In genomic region chr2:43269074-43269572, GRCh38 we compare ENCODE assay signal across 8 cellular contexts. TPM values are rescaled to one million over a fixed set of nuclear protein-coding genes. Genes with fewer than 3 reads are reported as not detected.
DNase-seq lines count a peak whose midpoint lies in the region; ATAC-seq, FAIRE-seq and TF ChIP-seq lines count a peak whose summit lies in the region.

No MANE protein-coding gene starts in this region.

- H3K4me1 ChIP-seq in Peyer's patch = peaks cover 0 to 21% (median 2%) of the 10 kb centered on the region in 4 donors
- H3K4me1 ChIP-seq in fibroblast of lung (ENCODE audit: control insufficient read depth, extremely low read depth, insufficient read depth, low read length) = peaks cover 33% of the 10 kb centered on the region

- H3K36me3 ChIP-seq in Peyer's patch (no peaks in the 10 kb centered on the region), fibroblast of lung (ENCODE audit: control insufficient read depth, insufficient read depth, low read length) (no peaks in the 10 kb centered on the region)

- no peaks in the 10 kb centered on the region for H3K9me3 ChIP-seq in Peyer's patch
- H3K9me3 ChIP-seq in fibroblast of lung (ENCODE audit: control insufficient read depth, insufficient read depth, low read depth, low read length) = no peaks in the 10 kb centered on the region

- no peaks in the 10 kb centered on the region for H3K27me3 Mint-ChIP-seq in stimulated activated naive B cell treated with anti-CD40 and anti-IgM and Interleukin-4, amounts not matched to agents 10 μg/mL and 1 μg/mL and 100 μg/mL, for 72 hours

- peak overlapping the region; percentile 77 for H3K4me2 ChIP-seq in fibroblast of lung (ENCODE audit: extremely low read depth, insufficient read depth, low read length)

- no peak overlapping the region for H3K27ac Mint-ChIP-seq in stimulated activated naive B cell treated with anti-CD40 and anti-IgM and Interleukin-4, amounts not matched to agents 10 μg/mL and 1 μg/mL and 100 μg/mL, for 72 hours

- H3K27me3 ChIP-seq in Peyer's patch (no peaks in the 10 kb centered on the region), fibroblast of lung (ENCODE audit: control insufficient read depth, insufficient read depth, low read length) (no peaks in the 10 kb centered on the region)

- H3K9ac ChIP-seq in fibroblast of lung (ENCODE audit: insufficient read depth, low read length) = peak overlapping the region; percentile 53

- no peak for FAIRE-seq in GM19239 (lab: Jason Lieb, UNC)

- TF ChIP-seq CTCF in Peyer's patch (IDR thresholded peaks at IDR 0.05) (no peak), fibroblast of lung (conservative IDR thresholded peaks at IDR 0.05 in 1 of 2, IDR thresholded peaks at IDR 0.05 in 1 of 2; ENCODE audit: low read depth in 1 of 2, low read length in 2 of 2) (peak in 1 of 2 donors; percentile 28)

- H3K27ac ChIP-seq in Peyer's patch (peak overlapping the region; percentile 65 to 86 (median 74)), fibroblast of lung (ENCODE audit: insufficient read depth, low read length) (peak overlapping the region; percentile 88)

- H3K4me3 ChIP-seq in Peyer's patch (no peak overlapping the region), fibroblast of lung (replicated peaks in 1 of 4; ENCODE audit: control extremely low read depth in 1 of 4, insufficient read depth in 1 of 4, low read depth in 3 of 4, low read length in 4 of 4) (peak overlapping the region in 2 of 4 experiments; percentile 8 to 11)

- H3K4me1 Mint-ChIP-seq in stimulated activated naive B cell treated with anti-CD40 and anti-IgM and Interleukin-4, amounts not matched to agents 10 μg/mL and 1 μg/mL and 100 μg/mL, for 72 hours = peaks cover 9 to 17% of the 10 kb centered on the region in 2 donors

- peak; percentile 8 for DNase-seq in COR-L47 (lab: John Stamatoyannopoulos, UW)
- peak; percentile 36 to 83 (median 63) for DNase-seq in Peyer's patch
- peak; percentile 98 to 100 for DNase-seq in fibroblast of lung (ENCODE audit: low read depth in 2 of 2)
- peak; percentile 82 for DNase-seq in non-pigmented ciliary epithelial cell (ENCODE audit: low read depth)
- no peak for DNase-seq in stimulated activated naive B cell treated with anti-CD40 and anti-IgM and Interleukin-4, amounts not matched to agents 10 μg/mL and 1 μg/mL and 100 μg/mL, for 72 hours
- DNase-seq in GM19239 (ENCODE audit: insufficient read length, low spot score) = no peak

- no peaks in the 10 kb centered on the region for H4K20me1 ChIP-seq in fibroblast of lung (ENCODE audit: control insufficient read depth, extremely low read depth, insufficient read depth, low read length)

- peaks cover 38 to 63% of the 10 kb centered on the region in 2 donors for H3K36me3 Mint-ChIP-seq in stimulated activated naive B cell treated with anti-CD40 and anti-IgM and Interleukin-4, amounts not matched to agents 10 μg/mL and 1 μg/mL and 100 μg/mL, for 72 hours

- H3K4me3 Mint-ChIP-seq in stimulated activated naive B cell treated with anti-CD40 and anti-IgM and Interleukin-4, amounts not matched to agents 10 μg/mL and 1 μg/mL and 100 μg/mL, for 72 hours = no peak overlapping the region

- H3K79me2 ChIP-seq in fibroblast of lung (ENCODE audit: control insufficient read depth, insufficient read depth, low read length) = no peaks in the 10 kb centered on the region

- no peaks in the 10 kb centered on the region for H3K9me3 Mint-ChIP-seq in stimulated activated naive B cell treated with anti-CD40 and anti-IgM and Interleukin-4, amounts not matched to agents 10 μg/mL and 1 μg/mL and 100 μg/mL, for 72 hours

- no peak overlapping the region for H2AFZ ChIP-seq in fibroblast of lung (ENCODE audit: low read length)

- TF ChIP-seq POLR2A in Peyer's patch (IDR thresholded peaks at IDR 0.05) = no peak

- ATAC-seq in HG03097 (IDR thresholded peaks at IDR 0.05; ENCODE audit: low FRiP score, unreplicated experiment) = no peak
- ATAC-seq in stimulated activated naive B cell treated with anti-CD40 and anti-IgM and Interleukin-4, amounts not matched to agents 10 μg/mL and 1 μg/mL and 100 μg/mL, for 72 hours (replicated peaks) = no peak
- ATAC-seq in HG03196 (IDR thresholded peaks at IDR 0.05; ENCODE audit: unreplicated experiment) = no peak

RNA-seq across cellular contexts. Expression of gene ZFP36L2, which starts 42.7 kb away (rescaled TPM):
- total RNA-seq in Peyer's patch (100 to 1,000 TPM in 3 of 4 donors, 10 to 100 TPM in 1; 90.4 to 227 (median 148) TPM), fibroblast of lung (11.6 and 16.7 TPM in 2 replicates)
- polyA plus RNA-seq in fibroblast of lung = 26.7 and 29.6 TPM in 2 replicates
- 84.1 and 85.5 TPM in 2 replicates for polyA plus RNA-seq in fibroblast of lung (2012)
- polyA minus RNA-seq in fibroblast of lung (ENCODE audit: low replicate concordance) = 6.7 and 10.0 TPM in 2 replicates

Comparison
In these comparisons a context has a peak if more than half of its experiments do, and no peak if none do; other contexts are left out.
1. DNase-seq: peak in COR-L47 (single experiment), Peyer's patch (3 of 3), fibroblast of lung (2 of 2) and non-pigmented ciliary epithelial cell (single experiment); none in stimulated activated naive B cell treated with anti-CD40 and anti-IgM and Interleukin-4, amounts not matched to agents 10 μg/mL and 1 μg/mL and 100 μg/mL, for 72 hours (single experiment) and GM19239 (single experiment).